ENCODE assay signal across 8 cellular contexts in genomic region chr11:14520902-14521151, GRCh38. TPM values are rescaled to one million over a fixed set of nuclear protein-coding genes. Genes with fewer than 3 reads are reported as not detected.
DNase-seq lines count a peak whose midpoint lies in the region; ATAC-seq and TF ChIP-seq lines count a peak whose summit lies in the region.

No MANE protein-coding gene starts in this region.

- no peak overlapping the region for H2AK5ac ChIP-seq in H9 (ENCODE audit: insufficient read length, low read length)

- no CpG with 5 or more reads among the region's 6 CpGs for WGBS in H9 (ENCODE audit: extremely low coverage, insufficient read length, low lambda C conversion rate)

- H2AFZ ChIP-seq in H9 (ENCODE audit: low read length): no peak overlapping the region

- H3K9me3 ChIP-seq in H9 (ENCODE audit: control insufficient read depth, low read depth, low read length): no peaks in the 10 kb centered on the region
- H3K9me3 ChIP-seq in skeletal muscle tissue (ENCODE audit: control insufficient read depth in 3 of 3, low read length in 3 of 3): no peaks in the 10 kb centered on the region

- H3K79me1 ChIP-seq in H9 (ENCODE audit: insufficient read depth, low read depth, low read length, poor library complexity, severe bottlenecking): no peaks in the 10 kb centered on the region

- no peak overlapping the region for H3K18ac ChIP-seq in H9 (ENCODE audit: insufficient read length, low read depth, low read length)

- TF ChIP-seq CTCF in H9 (conservative IDR thresholded peaks at IDR 0.05) (no peak), fibroblast of villous mesenchyme (IDR thresholded peaks at IDR 0.05; ENCODE audit: insufficient read depth, low read depth, low read length) (no peak)

- no peak overlapping the region for H3K4ac ChIP-seq in H9 (ENCODE audit: low read depth, low read length)

- peak overlapping the region; percentile 95 to 98 for H3K4me3 Mint-ChIP-seq in H9
- H3K4me3 Mint-ChIP-seq in T-cell: peak overlapping the region; percentile 83 to 97 (median 96)

- DNase-seq in H9: no peak
- no peak for DNase-seq in T-cell
- DNase-seq in fibroblast of villous mesenchyme (ENCODE audit: low read depth): no peak
- DNase-seq in hepatic stellate cell (ENCODE audit: low spot score): no peak
- no peak for DNase-seq in KG1 (lab: John Stamatoyannopoulos, UW)

- H3K23ac ChIP-seq in H9 (ENCODE audit: insufficient read length, low read depth, low read length): no peak overlapping the region

- H2BK120ac ChIP-seq in H9 (ENCODE audit: low read depth, low read length, poor library complexity, severe bottlenecking): no peak overlapping the region

- peaks cover 3% of the 10 kb centered on the region for H3K23me2 ChIP-seq in H9 (ENCODE audit: insufficient read length, low read depth, low read length, poor library complexity, severe bottlenecking)

- no peak overlapping the region for H2BK20ac ChIP-seq in H9 (ENCODE audit: low read depth, low read length, poor library complexity, severe bottlenecking)

- ATAC-seq in T-cell (replicated peaks in 1 of 4) (no peak), GM18511 (IDR thresholded peaks at IDR 0.05; ENCODE audit: unreplicated experiment) (no peak), GM21447 (IDR thresholded peaks at IDR 0.05; ENCODE audit: unreplicated experiment) (no peak)

- H3K4me1 Mint-ChIP-seq in H9 (peaks cover 14 to 15% of the 10 kb centered on the region in 2 experiments), T-cell (peaks cover 32 to 37% (median 34%) of the 10 kb centered on the region in 3 donors)

- no peak overlapping the region for H3T11ph ChIP-seq in H9 (ENCODE audit: low read length)

- H3K4me2 ChIP-seq in H9 (ENCODE audit: insufficient read depth, insufficient read length, low read length): peak overlapping the region; percentile 87

- no peak overlapping the region for H2BK12ac ChIP-seq in H9 (ENCODE audit: insufficient read length, low read depth, low read length)

- peaks cover 11 to 23% (median 19%) of the 10 kb centered on the region in 3 experiments; a peak in 6 of 7 replicates for H3K36me3 Mint-ChIP-seq in H9 (ENCODE audit: insufficient read depth in 1 of 3, low read depth in 3 of 3)
- peaks cover 10% of the 10 kb centered on the region for H3K36me3 Mint-ChIP-seq in T-cell

- H3K9ac ChIP-seq in H9 (ENCODE audit: extremely low read depth, insufficient read length, low read length) (peak overlapping the region; percentile 80), skeletal muscle tissue (ENCODE audit: low read depth in 1 of 3, low read length in 3 of 3) (peak overlapping the region; percentile 92 to 100 (median 98))

- H3K4me1 ChIP-seq in H9 (ENCODE audit: insufficient read depth, low read length) (no peaks in the 10 kb centered on the region), skeletal muscle tissue (ENCODE audit: control insufficient read depth in 3 of 3, insufficient read depth in 3 of 3, low read length in 3 of 3) (peaks cover 8 to 17% (median 17%) of the 10 kb centered on the region in 3 donors)

- H3K27me3 ChIP-seq in H9 (ENCODE audit: insufficient read depth, low read length) (no peaks in the 10 kb centered on the region), skeletal muscle tissue (ENCODE audit: control insufficient read depth in 3 of 3, insufficient read depth in 3 of 3, low read length in 3 of 3) (no peaks in the 10 kb centered on the region)

- H3K36me3 ChIP-seq in skeletal muscle tissue (ENCODE audit: control insufficient read depth in 3 of 3, insufficient read depth in 3 of 3, low read length in 3 of 3): peaks cover 3 to 23% (median 14%) of the 10 kb centered on the region in 3 donors

- H3K14ac ChIP-seq in H9 (ENCODE audit: insufficient read depth, low read length): no peak overlapping the region

- H3K27ac Mint-ChIP-seq in H9: peak overlapping the region; percentile 83 to 97 (median 97); a peak in 6 of 7 replicates
- peak overlapping the region; percentile 96 to 98 for H3K27ac Mint-ChIP-seq in T-cell

- POLR2A ChIA-PET in T-cell (lab: Charles Lee): interaction anchor here (0.6 to 1.2 kb wide), 6 partner anchors 11 to 371 kb away, joined by 3 to 6 read pairs (median 4); partner anchors contain the start of gene CYP2R1 (in 1 of the 2)

- H3K9me3 Mint-ChIP-seq in H9 (no peaks in the 10 kb centered on the region), T-cell (no peaks in the 10 kb centered on the region)

- H3K79me2 ChIP-seq in H9 (ENCODE audit: insufficient read depth, low read length): peaks cover 7% of the 10 kb centered on the region; the same call in 1 of the 2 replicates

- H2BK15ac ChIP-seq in H9 (ENCODE audit: low read depth, low read length): no peak overlapping the region

- H3K4me3 ChIP-seq in fibroblast of villous mesenchyme (ENCODE audit: low read depth, low read length) (peak overlapping the region; percentile 91), skeletal muscle tissue (ENCODE audit: low read length in 3 of 3) (peak overlapping the region; percentile 80 to 99 (median 95))

- H3K27ac ChIP-seq in H9 (ENCODE audit: insufficient read length, low read depth, low read length) (peak overlapping the region; percentile 52), skeletal muscle tissue (ENCODE audit: low read depth, low read length) (peak overlapping the region; percentile 91)

- H3K56ac ChIP-seq in H9 (ENCODE audit: insufficient read length, low read depth, low read length): no peak overlapping the region

- H4K20me1 ChIP-seq in H9 (ENCODE audit: control insufficient read depth, insufficient read depth, insufficient read length): no peaks in the 10 kb centered on the region

- H4K91ac ChIP-seq in H9 (ENCODE audit: insufficient read length, low read depth, low read length): no peak overlapping the region

- H3K27me3 Mint-ChIP-seq in H9 (ENCODE audit: low read depth) (no peaks in the 10 kb centered on the region), T-cell (no peaks in the 10 kb centered on the region)

- H4K8ac ChIP-seq in H9 (replicated peaks; ENCODE audit: insufficient read length, low read depth, low read length): no peak overlapping the region

- no peak overlapping the region for H4K5ac ChIP-seq in H9 (ENCODE audit: insufficient read length, low read depth, low read length)

- CTCF ChIA-PET in T-cell (lab: Charles Lee): interaction anchor here in 1 of 2 donors (1.0 to 2.1 kb wide), 5 partner anchors 58 to 388 kb away, joined by 3 to 11 read pairs (median 5); partner anchors contain the start of gene CYP2R1

- H2BK5ac ChIP-seq in H9 (ENCODE audit: insufficient read length, low read length): no peak overlapping the region

RNA-seq across cellular contexts. Expression of gene PSMA1, which starts 0.6 kb away (rescaled TPM):
- total RNA-seq in H9 (2021) (167 and 176 TPM in 2 replicates), T-cell (100 to 1,000 TPM; 107 to 137 (median 115) TPM), fibroblast of villous mesenchyme (145 and 148 TPM in 2 replicates), skeletal muscle tissue (160 TPM)

RNA-seq across cellular contexts. Expression of gene COPB1, which starts 21.2 kb away (rescaled TPM):
- total RNA-seq in H9 (2021) (71.6 and 73.1 TPM in 2 replicates), T-cell (10 to 100 TPM; 65.1 to 80.8 (median 78.1) TPM), fibroblast of villous mesenchyme (272 and 369 TPM in 2 replicates), skeletal muscle tissue (134 TPM)
